8 cellular contexts compared by ENCODE assay signal in the genomic region with DNA sequence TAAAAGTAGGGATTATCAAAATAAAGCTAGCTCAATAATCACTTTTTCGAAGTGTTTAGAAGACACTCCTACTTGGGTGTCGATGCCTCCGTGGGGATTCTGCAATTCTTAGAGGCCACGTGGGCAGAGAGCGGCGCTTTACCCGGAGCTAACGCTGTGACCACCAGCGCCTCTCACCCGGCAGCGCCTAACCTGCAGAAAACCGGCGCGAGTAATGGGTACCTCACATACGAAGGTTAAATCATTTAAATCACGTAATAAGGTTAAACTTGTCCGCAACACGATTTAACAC. TPM values are rescaled to one million over a fixed set of nuclear protein-coding genes. Genes with fewer than 3 reads are reported as not detected.
A peak's percentile ranks its signal among the peaks of the same experiment; 100 is the strongest.
DNase-seq lines count a peak whose midpoint lies in the region; ATAC-seq and TF ChIP-seq lines count a peak whose summit lies in the region.

No MANE protein-coding gene starts in this region.

- peak overlapping the region; percentile 100 for H3K27ac Mint-ChIP-seq in activated naive CD4-positive, alpha-beta T cell treated with anti-CD3 and anti-CD28 coated beads, Interleukin-2, amount 50 U/mL, for 72 hours

- intact Hi-C loops in Right ventricle myocardium superior (cut with DNase I): loop anchor here (5.0 kb wide), 1 partner anchor 42 kb away; the partner anchor contains the start of gene MED17
- intact Hi-C loops in prostate gland (cut with DNase I): loop anchor here (5.0 kb wide), 1 partner anchor 42 kb away; the partner anchor contains the start of gene MED17
- intact Hi-C loops in vagina (cut with DNase I): no loop called here

- peaks cover 49% of the 10 kb centered on the region for H3K36me3 ChIP-seq in SJCRH30
- no peaks in the 10 kb centered on the region for H3K36me3 ChIP-seq in prostate gland
- peaks cover 0 to 34% of the 10 kb centered on the region in 2 donors for H3K36me3 ChIP-seq in vagina

- peaks cover 3% of the 10 kb centered on the region for H3K4me1 ChIP-seq in SJCRH30
- H3K4me1 ChIP-seq in prostate gland (replicated peaks): peaks cover 4% of the 10 kb centered on the region
- H3K4me1 ChIP-seq in vagina: peaks cover 48% of the 10 kb centered on the region

- H3K36me3 Mint-ChIP-seq in activated naive CD4-positive, alpha-beta T cell treated with anti-CD3 and anti-CD28 coated beads, Interleukin-2, amount 50 U/mL, for 72 hours: peaks cover 59 to 61% of the 10 kb centered on the region in 2 donors

- H3K27ac ChIP-seq in SJCRH30 (peak overlapping the region; percentile 95), prostate gland (peak overlapping the region; percentile 92), vagina (peak overlapping the region; percentile 86)

- WGBS in prostate gland: under 1% methylated on average over 18 of the region's 18 CpGs

- H3K27me3 ChIP-seq in SJCRH30 (no peaks in the 10 kb centered on the region), prostate gland (replicated peaks; ENCODE audit: insufficient read depth) (no peaks in the 10 kb centered on the region), vagina (no peaks in the 10 kb centered on the region)

- no peak for TF ChIP-seq POLR2A in prostate gland (IDR thresholded peaks at IDR 0.05)
- no peak for TF ChIP-seq POLR2A in vagina (IDR thresholded peaks at IDR 0.05)

- peak; percentile 28 for ATAC-seq in GM21576 (IDR thresholded peaks at IDR 0.05; ENCODE audit: unreplicated experiment)
- ATAC-seq in activated naive CD4-positive, alpha-beta T cell treated with anti-CD3 and anti-CD28 coated beads, Interleukin-2, amount 50 U/mL, for 72 hours: peak; percentile 36 to 52
- peak; percentile 70 for ATAC-seq in Right ventricle myocardium superior (ENCODE audit: poor library complexity)

- no peaks in the 10 kb centered on the region for H3K9me3 ChIP-seq in SJCRH30 (replicated peaks)
- H3K9me3 ChIP-seq in prostate gland: no peaks in the 10 kb centered on the region
- no peaks in the 10 kb centered on the region for H3K9me3 ChIP-seq in vagina

- DNase-seq in DMS53 treated with DMSO at 0.1 percent for 48 hours (lab: John Stamatoyannopoulos, UW; ENCODE audit: unreplicated experiment): peak; percentile 66
- peak; percentile 51 for DNase-seq in Jurkat, Clone E6-1 (ENCODE audit: low read depth, low spot score)
- peak; percentile 46 to 67 for DNase-seq in SJCRH30
- DNase-seq in activated naive CD4-positive, alpha-beta T cell treated with anti-CD3 and anti-CD28 coated beads, Interleukin-2, amount 50 U/mL, for 72 hours (ENCODE audit: low spot score in 2 of 2): peak in 1 of 2 donors; percentile 61
- peak; percentile 71 for DNase-seq in Right ventricle myocardium superior
- peak; percentile 35 for DNase-seq in prostate gland (ENCODE audit: low spot score)
- no peak for DNase-seq in vagina (ENCODE audit: extremely low spot score in 2 of 2)

- H3K4me3 ChIP-seq in Jurkat, Clone E6-1 (ENCODE audit: low read length): peak overlapping the region; percentile 96
- H3K4me3 ChIP-seq in SJCRH30 (peak overlapping the region; percentile 98), prostate gland (peak overlapping the region; percentile 63 to 73), vagina (peak overlapping the region; percentile 77 to 78)

- no peak for TF ChIP-seq CTCF in prostate gland (IDR thresholded peaks at IDR 0.05)
- TF ChIP-seq CTCF in vagina (IDR thresholded peaks at IDR 0.05): no peak

- no peaks in the 10 kb centered on the region for H3K9me3 Mint-ChIP-seq in activated naive CD4-positive, alpha-beta T cell treated with anti-CD3 and anti-CD28 coated beads, Interleukin-2, amount 50 U/mL, for 72 hours

RNA-seq across cellular contexts. Expression of gene TAF1D, which starts 0.5 kb away (rescaled TPM):
- polyA plus RNA-seq in Jurkat, Clone E6-1 (2012; ENCODE audit: insufficient read depth, insufficient read length): 184 TPM
- 223 and 227 TPM in 2 replicates for total RNA-seq in SJCRH30 (2014; rRNA removed; shearing (Covaris generic))
- 100 to 1,000 TPM; 236 to 541 TPM for total RNA-seq in activated naive CD4-positive, alpha-beta T cell treated with anti-CD3 and anti-CD28 coated beads, Interleukin-2, amount 50 U/mL, for 72 hours
- total RNA-seq in Right ventricle myocardium superior (28.2 TPM), prostate gland (10 to 100 TPM; 39.3 to 53.0 TPM), vagina (148 TPM)

RNA-seq across cellular contexts. Expression of gene C11orf54, which starts 0.7 kb away (rescaled TPM):
- polyA plus RNA-seq in Jurkat, Clone E6-1 (2012; ENCODE audit: insufficient read depth, insufficient read length): 20.9 TPM
- total RNA-seq in SJCRH30 (2014; rRNA removed; shearing (Covaris generic)): 22.3 and 23.9 TPM in 2 replicates
- total RNA-seq in activated naive CD4-positive, alpha-beta T cell treated with anti-CD3 and anti-CD28 coated beads, Interleukin-2, amount 50 U/mL, for 72 hours: 10 to 100 TPM; 29.5 to 55.0 TPM
- total RNA-seq in Right ventricle myocardium superior: 30.2 TPM
- 10 to 100 TPM; 43.8 to 72.8 TPM for total RNA-seq in prostate gland
- 19.4 TPM for total RNA-seq in vagina

RNA-seq across cellular contexts. Expression of gene MED17, which starts 43.3 kb away (rescaled TPM):
- 26.4 TPM for polyA plus RNA-seq in Jurkat, Clone E6-1 (2012; ENCODE audit: insufficient read depth, insufficient read length)
- 29.0 TPM in 2 replicates for total RNA-seq in SJCRH30 (2014; rRNA removed; shearing (Covaris generic))
- total RNA-seq in activated naive CD4-positive, alpha-beta T cell treated with anti-CD3 and anti-CD28 coated beads, Interleukin-2, amount 50 U/mL, for 72 hours: 10 to 100 TPM; 37.3 to 38.4 TPM
- 15.3 TPM for total RNA-seq in Right ventricle myocardium superior
- total RNA-seq in prostate gland: 10 to 100 TPM; 22.4 to 31.4 TPM
- total RNA-seq in vagina: 29.0 TPM

Comparison
In these comparisons a context has a peak if more than half of its experiments do, and no peak if none do; other contexts are left out.
1. DNase-seq: peak in DMS53 treated with DMSO at 0.1 percent for 48 hours (single experiment), Jurkat, Clone E6-1 (single experiment), SJCRH30 (2 of 2), Right ventricle myocardium superior (single experiment) and prostate gland (single experiment); none in vagina (0 of 2).
2. Peak in every context shown above with its lines, with median percentiles within 50 percentile points of each other: ATAC-seq, H3K4me3 ChIP-seq and H3K27ac ChIP-seq.